29 cellular contexts compared by ENCODE assay signal in the genomic region with DNA sequence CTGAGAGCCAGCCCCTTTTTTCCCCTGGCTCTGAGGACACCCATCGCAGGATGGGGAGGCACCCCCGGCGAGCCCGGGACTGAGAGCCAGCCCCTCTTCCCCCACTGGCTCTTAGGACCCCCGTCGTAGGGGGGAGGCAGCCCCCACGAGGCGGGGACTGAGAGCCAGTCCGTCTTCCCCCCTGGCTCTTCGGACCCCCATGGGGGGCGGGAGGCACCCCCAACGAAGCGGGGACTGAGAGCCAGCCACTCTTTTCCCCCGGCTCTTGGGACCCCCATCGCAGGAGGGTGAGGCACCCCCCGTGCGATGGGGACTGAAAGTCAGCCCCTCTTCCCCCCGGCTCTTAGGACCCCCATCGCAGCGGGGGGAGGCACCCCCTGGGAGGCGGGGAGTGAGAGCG. TPM values are rescaled to one million over a fixed set of nuclear protein-coding genes. Genes with fewer than 3 reads are reported as not detected.
"Had no signal": no experiment of that assay in that cellular context is flagged by ENCODE, and none has a peak within 500 bp of the region (broad histone marks: within the 10 kb centered on the region; RNA-seq: fewer than 3 reads in every experiment).

No MANE protein-coding gene starts in this region.

- H3K9me3 Mint-ChIP-seq: activated B cell treated with CpG ODN at 0.5 μM for 24 hours; activated CD4-positive, alpha-beta memory T cell treated with anti-CD3 and anti-CD28 coated beads, Interleukin-2, amount 10 ng/mL, durations not matched to agents 7 days and 5 days; activated naive CD4-positive, alpha-beta T cell treated with anti-CD3 and anti-CD28 coated beads for 36 hours; activated T-helper 17 cell treated with anti-CD3 and anti-CD28 coated beads, Interleukin-2, amount 50 U/mL, for 72 hours; T-cell had no signal

- H3K27ac Mint-ChIP-seq: activated B cell treated with CpG ODN at 0.5 μM for 24 hours; activated CD4-positive, alpha-beta memory T cell treated with anti-CD3 and anti-CD28 coated beads, Interleukin-2, amount 10 ng/mL, durations not matched to agents 7 days and 5 days; activated CD4-positive, alpha-beta T cell treated with anti-CD3 and anti-CD28 coated beads for 36 hours; activated naive CD4-positive, alpha-beta T cell treated with anti-CD3 and anti-CD28 coated beads for 36 hours; activated naive CD8-positive, alpha-beta T cell; activated T-helper 17 cell treated with anti-CD3 and anti-CD28 coated beads, Interleukin-2, amount 50 U/mL, for 72 hours; T-cell had no signal

- H3K36me3 Mint-ChIP-seq: activated naive CD8-positive, alpha-beta T cell; T-cell had no signal

- ATAC-seq: activated CD4-positive, alpha-beta T cell treated with anti-CD3 and anti-CD28 coated beads for 36 hours; activated T-helper 17 cell treated with anti-CD3 and anti-CD28 coated beads, Interleukin-2, amount 50 U/mL, for 72 hours; K562; T-cell had no signal

- H3K4me3 Mint-ChIP-seq: activated B cell treated with CpG ODN at 0.5 μM for 24 hours; activated CD4-positive, alpha-beta memory T cell treated with anti-CD3 and anti-CD28 coated beads, Interleukin-2, amount 10 ng/mL, durations not matched to agents 7 days and 5 days; activated CD4-positive, alpha-beta T cell treated with anti-CD3 and anti-CD28 coated beads for 36 hours; activated naive CD4-positive, alpha-beta T cell treated with anti-CD3 and anti-CD28 coated beads for 36 hours; activated naive CD8-positive, alpha-beta T cell; activated T-helper 17 cell treated with anti-CD3 and anti-CD28 coated beads, Interleukin-2, amount 50 U/mL, for 72 hours; T-cell had no signal

- H3K4me3 ChIP-seq: K562 had no signal

- DNase-seq: activated B cell treated with CpG ODN at 0.5 μM for 24 hours; activated CD4-positive, alpha-beta memory T cell treated with anti-CD3 and anti-CD28 coated beads, Interleukin-2, amount 10 ng/mL, durations not matched to agents 7 days and 5 days; activated CD4-positive, alpha-beta T cell treated with anti-CD3 and anti-CD28 coated beads for 36 hours; activated CD4-positive, alpha-beta T cell treated with anti-CD3 and anti-CD28 coated beads, Interleukin-2, amount 50 U/mL, for 1 hour; activated gamma-delta T cell; activated naive CD4-positive, alpha-beta T cell treated with anti-CD3 and anti-CD28 coated beads for 36 hours; activated T-cell treated with anti-CD3 and anti-CD28 coated beads for 4 hours; activated T-cell treated with anti-CD3 and anti-CD28 coated beads, Interleukin-2, amount 50 U/mL, for 48 hours; anterior cingulate cortex; Karpas-422; MM.1S; NCI-H1105; NCI-H1436; NCI-H1694 treated with DMSO at 0.1 percent for 48 hours; NCI-H2029 treated with DMSO at 0.1 percent for 48 hours; NCI-H345; NCI-H510A; NCI-H526 treated with DMSO at 0.1 percent for 48 hours; NK-92 treated with Interleukin-12 subunit alpha and Interleukin-12 subunit beta, amount 100 ng/mL, for 24 hours; OCI-M1; SHP77; T-cell; T-helper 2 cell; T1000 had no signal

- H3K4me1 Mint-ChIP-seq: activated CD4-positive, alpha-beta T cell treated with anti-CD3 and anti-CD28 coated beads for 36 hours had no signal

RNA-seq across cellular contexts. Expression of a gene that starts 36.8 kb away (rescaled TPM):
- total RNA-seq: activated B cell treated with CpG ODN at 0.5 μM for 24 hours; activated CD4-positive, alpha-beta memory T cell treated with anti-CD3 and anti-CD28 coated beads, Interleukin-2, amount 10 ng/mL, durations not matched to agents 7 days and 5 days; activated CD8-positive, alpha-beta memory T cell treated with anti-CD3 and anti-CD28 coated beads for 36 hours; K562; SK-MEL-5 had no signal

RNA-seq across cellular contexts. Expression of a gene that starts 52.3 kb away (rescaled TPM):
- total RNA-seq: activated B cell treated with CpG ODN at 0.5 μM for 24 hours; activated CD4-positive, alpha-beta memory T cell treated with anti-CD3 and anti-CD28 coated beads, Interleukin-2, amount 10 ng/mL, durations not matched to agents 7 days and 5 days; activated CD4-positive, alpha-beta T cell treated with anti-CD3 and anti-CD28 coated beads for 36 hours; activated CD8-positive, alpha-beta memory T cell treated with anti-CD3 and anti-CD28 coated beads for 36 hours; activated naive CD4-positive, alpha-beta T cell treated with anti-CD3 and anti-CD28 coated beads for 36 hours; activated T-helper 17 cell treated with anti-CD3 and anti-CD28 coated beads, Interleukin-2, amount 50 U/mL, for 72 hours; K562; SK-MEL-5; T-cell had no signal
